ENCODE assay signal across 10 cellular contexts in the genomic region with DNA sequence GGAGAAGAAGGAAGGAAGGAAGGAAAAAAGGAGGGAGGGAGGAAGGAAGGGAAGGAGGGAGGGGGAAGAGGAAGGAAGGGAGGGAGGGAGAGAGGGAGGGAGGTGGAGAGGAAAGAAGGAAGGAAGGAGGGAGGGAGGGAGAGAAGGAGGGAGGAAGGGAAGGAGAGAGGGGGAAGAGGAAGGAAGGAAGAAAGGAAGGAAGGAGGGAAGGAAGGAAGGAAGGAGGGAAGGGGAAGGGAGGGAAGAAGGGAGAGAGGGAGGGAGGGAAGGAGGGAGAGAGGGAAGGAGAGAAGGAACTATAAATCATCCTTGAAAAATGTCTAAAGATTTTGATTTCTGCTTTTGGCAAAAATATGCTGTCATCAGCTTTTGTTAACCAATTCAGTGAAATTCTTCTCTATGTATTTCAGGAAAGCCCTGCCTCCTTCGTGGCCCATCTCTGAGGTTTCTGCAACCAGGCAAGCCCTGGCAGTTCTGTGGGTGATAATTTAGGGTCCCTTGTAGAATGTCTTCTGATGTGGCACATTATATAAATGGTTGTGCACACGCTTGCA. TPM values are rescaled to one million over a fixed set of nuclear protein-coding genes. Genes with fewer than 3 reads are reported as not detected.
"Had no signal": no experiment of that assay in that cellular context is flagged by ENCODE, and none has a peak within 500 bp of the region (broad histone marks: within the 10 kb centered on the region; RNA-seq: fewer than 3 reads in every experiment).

No MANE protein-coding gene starts in this region.

- H2AFZ ChIP-seq: GM23248 had no signal

- ATAC-seq: HCT116 had no signal

- H3K9ac ChIP-seq: GM23248, KMS-11 had no signal

- FAIRE-seq: HTR-8/SVneo had no signal

- H3K4me3 ChIP-seq: GM23248, HAP-1 had no signal

- H3K36me3 ChIP-seq: HAP-1 had no signal

- DNase-seq: GM23248, GOT3, H7, Karpas-422, KBM-7 had no signal

- H3K27ac ChIP-seq: GM23248, KMS-11 had no signal

- H3K9me3 ChIP-seq: HAP-1 had no signal

- H3K4me2 ChIP-seq: KMS-11 had no signal

RNA-seq across cellular contexts. Expression of gene HOPX, which starts 7.1 kb away (rescaled TPM):
- total RNA-seq: GM23248, H4, H7 had no signal
- polyA plus RNA-seq: GM23248 had no signal
